Comparison of ENCODE assay signal across 1 cellular context in the genomic region with DNA sequence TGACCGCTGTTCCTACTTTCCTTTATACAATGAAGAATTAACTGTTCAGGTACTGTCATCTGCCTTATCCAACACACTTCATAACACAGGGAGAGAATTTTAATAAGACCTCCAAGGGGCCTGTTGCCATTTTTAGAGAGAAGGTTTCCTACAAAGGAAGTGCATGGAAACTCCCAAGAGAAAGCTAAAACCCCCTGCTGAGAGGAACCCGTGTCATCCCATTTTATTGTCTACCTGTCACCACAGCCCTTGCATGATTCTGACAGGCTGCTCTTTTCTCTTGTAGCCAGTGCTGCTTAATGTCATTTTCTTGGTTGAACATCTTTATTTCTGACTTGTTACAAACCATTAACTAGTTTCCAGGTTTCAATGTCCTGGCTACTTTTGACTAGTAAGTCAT.
TF ChIP-seq lines count a peak whose summit lies in the region.

No MANE protein-coding gene starts in this region.

TF ChIP-seq in GM23338, 12 proteins besides CTCF, POLR2A, EP300 and RAD21 (continued from another document):
- TF ChIP-seq REST (IDR thresholded peaks at IDR 0.05; ENCODE audit: unreplicated experiment) = no peak
- TF ChIP-seq NANOG (IDR thresholded peaks at IDR 0.05; ENCODE audit: borderline replicate concordance) = no peak
- no peak for TF ChIP-seq JUNB (IDR thresholded peaks at IDR 0.05; ENCODE audit: unreplicated experiment)
- no peak for TF ChIP-seq POLR2AphosphoS5 (IDR thresholded peaks at IDR 0.05; ENCODE audit: low read depth)
- TF ChIP-seq CREB1 (CRISPR knock-in tag; IDR thresholded peaks at IDR 0.05; ENCODE audit: low read depth) = no peak
- TF ChIP-seq EZH2 (IDR thresholded peaks at IDR 0.05; ENCODE audit: low read depth, unreplicated experiment) = no peak
- TF ChIP-seq, protein P1, sequence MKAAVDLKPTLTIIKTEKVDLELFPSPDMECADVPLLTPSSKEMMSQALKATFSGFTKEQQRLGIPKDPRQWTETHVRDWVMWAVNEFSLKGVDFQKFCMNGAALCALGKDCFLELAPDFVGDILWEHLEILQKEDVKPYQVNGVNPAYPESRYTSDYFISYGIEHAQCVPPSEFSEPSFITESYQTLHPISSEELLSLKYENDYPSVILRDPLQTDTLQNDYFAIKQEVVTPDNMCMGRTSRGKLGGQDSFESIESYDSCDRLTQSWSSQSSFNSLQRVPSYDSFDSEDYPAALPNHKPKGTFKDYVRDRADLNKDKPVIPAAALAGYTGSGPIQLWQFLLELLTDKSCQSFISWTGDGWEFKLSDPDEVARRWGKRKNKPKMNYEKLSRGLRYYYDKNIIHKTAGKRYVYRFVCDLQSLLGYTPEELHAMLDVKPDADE (IDR thresholded peaks at IDR 0.05) = no peak
- TF ChIP-seq ZNF331 (CRISPR knock-in tag; IDR thresholded peaks at IDR 0.05; ENCODE audit: low read depth) = no peak
- TF ChIP-seq STAT1 (IDR thresholded peaks at IDR 0.05; ENCODE audit: unreplicated experiment) = no peak
